In genomic region chr12:124713041-124713435, GRCh38 we compare ENCODE assay signal across 9 cellular contexts.
A peak's percentile ranks its signal among the peaks of the same experiment; 100 is the strongest.
DNase-seq lines count a peak whose midpoint lies in the region; ATAC-seq and TF ChIP-seq lines count a peak whose summit lies in the region.
"Had no signal": no experiment of that assay in that cellular context is flagged by ENCODE, and none has a peak within 500 bp of the region (broad histone marks: within the 10 kb centered on the region; RNA-seq: fewer than 3 reads in every experiment).

No MANE protein-coding gene starts in this region.

- H2AFZ ChIP-seq in mammary epithelial cell (ENCODE audit: low read depth, low read length) = no peak overlapping the region

- WGBS in mammary epithelial cell (ENCODE audit: low coverage, missing lambda C conversion rate) = 78% methylated on average over 11 of the region's 14 CpGs
- WGBS in psoas muscle, 3 donors = 58 to 72% (median 59%) methylated on average over 14 of the region's 14 CpGs

- no peak overlapping the region for H3K9ac ChIP-seq in mammary epithelial cell (ENCODE audit: insufficient read depth, low read length)

- peak overlapping the region in 1 of 3 donors; percentile 68 for H3K27ac Mint-ChIP-seq in IgD-negative memory B cell

- peak in 3 of 4 donors; percentile 45 to 60 (median 55) for ATAC-seq in psoas muscle

- TF ChIP-seq POLR2A in breast epithelium (IDR thresholded peaks at IDR 0.05) = no peak

- CTCF ChIA-PET in mammary epithelial cell (lab: Charles Lee; ENCODE audit: low non-redundant PET) = no interaction called here

- peak overlapping the region in 2 of 3 donors; percentile 26 to 50 for H3K4me3 ChIP-seq in breast epithelium
- no peak overlapping the region for H3K4me3 ChIP-seq in mammary epithelial cell (replicated peaks in 1 of 3; ENCODE audit: insufficient read depth in 1 of 3, low read depth in 2 of 3, low read length in 3 of 3)
- no peak overlapping the region for H3K4me3 ChIP-seq in epithelial cell of esophagus (ENCODE audit: low read length)
- no peak overlapping the region for H3K4me3 ChIP-seq in psoas muscle

- intact Hi-C loops in breast epithelium (cut with DNase I; ENCODE audit: low total_unique reads) = no loop called here
- intact Hi-C loops in mammary epithelial cell (cut with micrococcal nuclease) = no loop called here
- intact Hi-C loops in psoas muscle (cut with DNase I) = no loop called here

- DNase-seq in breast epithelium (ENCODE audit: low spot score in 2 of 2) = no peak
- DNase-seq in mammary epithelial cell = no peak
- peak; percentile 86 for DNase-seq in epithelial cell of esophagus (ENCODE audit: low read depth)
- DNase-seq in psoas muscle = peak; percentile 66 to 73
- no peak for DNase-seq in amniotic stem cell (lab: John Stamatoyannopoulos, UW)
- no peak for DNase-seq in AG20443 (ENCODE audit: low spot score)
- DNase-seq in T-helper 9 cell = no peak

- in situ Hi-C loops in mammary epithelial cell (cut with MboI; ENCODE audit: low sequenced_read_pairs in 2 of 2) = no loop called here

- TF ChIP-seq CTCF in breast epithelium (IDR thresholded peaks at IDR 0.05) (no peak), mammary epithelial cell (conservative IDR thresholded peaks at IDR 0.05 in 1 of 2, IDR thresholded peaks at IDR 0.05 in 1 of 2; ENCODE audit: extremely low read depth in 1 of 2, insufficient read depth in 1 of 2, low read depth in 1 of 2, low read length in 2 of 2) (no peak), epithelial cell of esophagus (IDR thresholded peaks at IDR 0.05; ENCODE audit: insufficient read depth, low read depth, low read length, missing control alignments) (no peak), psoas muscle (IDR thresholded peaks at IDR 0.05) (no peak)

- H4K20me1 ChIP-seq in mammary epithelial cell (ENCODE audit: insufficient read depth, low read length) = no peaks in the 10 kb centered on the region

- H3K27me3 Mint-ChIP-seq in IgD-negative memory B cell = peaks cover 4% of the 10 kb centered on the region

- peaks cover 0 to 4% (median 0%) of the 10 kb centered on the region in 3 donors for H3K9me3 Mint-ChIP-seq in IgD-negative memory B cell

- no peak overlapping the region for H3K4me2 ChIP-seq in mammary epithelial cell (ENCODE audit: insufficient read depth, low read depth, low read length)

- no peaks in the 10 kb centered on the region for H3K9me3 ChIP-seq in breast epithelium
- H3K9me3 ChIP-seq in mammary epithelial cell (replicated peaks; ENCODE audit: insufficient read depth, low read length) = no peaks in the 10 kb centered on the region
- H3K9me3 ChIP-seq in psoas muscle = peaks cover 2% of the 10 kb centered on the region
- H3K9me3 ChIP-seq: neutrophil had no signal

- H3K36me3 Mint-ChIP-seq in IgD-negative memory B cell = no peaks in the 10 kb centered on the region

- peaks cover 0 to 2% of the 10 kb centered on the region in 2 donors for H3K4me1 ChIP-seq in breast epithelium
- H3K4me1 ChIP-seq in mammary epithelial cell (ENCODE audit: insufficient read depth, low read length) = no peaks in the 10 kb centered on the region
- H3K4me1 ChIP-seq in psoas muscle = peaks cover 10% of the 10 kb centered on the region

- H3K27me3 ChIP-seq in breast epithelium (no peaks in the 10 kb centered on the region), mammary epithelial cell (ENCODE audit: insufficient read depth, low read length) (no peaks in the 10 kb centered on the region), psoas muscle (ENCODE audit: insufficient read depth in 3 of 3, low read length in 2 of 3) (no peaks in the 10 kb centered on the region)
- H3K27me3 ChIP-seq: neutrophil had no signal

- H3K36me3 ChIP-seq in breast epithelium (no peaks in the 10 kb centered on the region), mammary epithelial cell (ENCODE audit: insufficient read depth, low read length) (no peaks in the 10 kb centered on the region), psoas muscle (ENCODE audit: insufficient read depth in 1 of 2, low read depth in 1 of 2) (no peaks in the 10 kb centered on the region)
- H3K36me3 ChIP-seq: neutrophil had no signal

- BruUV-seq in mammary epithelial cell (replicated peaks; lab: Mats Ljungman, UMichigan) = no TSS peak

- dilution Hi-C loops in mammary epithelial cell (cut with HindIII; ENCODE audit: low sequenced_read_pairs) = no loop called here

- peaks cover 10 to 13% (median 11%) of the 10 kb centered on the region in 3 donors for H3K4me1 Mint-ChIP-seq in IgD-negative memory B cell

- H3K27ac ChIP-seq in breast epithelium = peak overlapping the region; percentile 71 to 89
- H3K27ac ChIP-seq in mammary epithelial cell (ENCODE audit: insufficient read depth, low read depth, low read length) = no peak overlapping the region
- H3K27ac ChIP-seq in psoas muscle = peak overlapping the region; percentile 80
- H3K27ac ChIP-seq: neutrophil had no signal

- H3K4me3 Mint-ChIP-seq in IgD-negative memory B cell = peak overlapping the region; percentile 0 to 88 (median 80)

- H3K79me2 ChIP-seq in mammary epithelial cell (ENCODE audit: insufficient read depth, low read length) = no peaks in the 10 kb centered on the region

Comparison
In these comparisons a context has a peak if more than half of its experiments do, and no peak if none do; other contexts are left out.
1. H3K4me3 ChIP-seq: peak in breast epithelium (2 of 3); none in mammary epithelial cell (0 of 3), epithelial cell of esophagus (single experiment) and psoas muscle (single experiment).
2. DNase-seq: peak in epithelial cell of esophagus (single experiment) and psoas muscle (2 of 2); none in breast epithelium (0 of 2), mammary epithelial cell (single experiment), amniotic stem cell (single experiment), AG20443 (single experiment) and T-helper 9 cell (single experiment).